8 cellular contexts compared by ENCODE assay signal in the genomic region with DNA sequence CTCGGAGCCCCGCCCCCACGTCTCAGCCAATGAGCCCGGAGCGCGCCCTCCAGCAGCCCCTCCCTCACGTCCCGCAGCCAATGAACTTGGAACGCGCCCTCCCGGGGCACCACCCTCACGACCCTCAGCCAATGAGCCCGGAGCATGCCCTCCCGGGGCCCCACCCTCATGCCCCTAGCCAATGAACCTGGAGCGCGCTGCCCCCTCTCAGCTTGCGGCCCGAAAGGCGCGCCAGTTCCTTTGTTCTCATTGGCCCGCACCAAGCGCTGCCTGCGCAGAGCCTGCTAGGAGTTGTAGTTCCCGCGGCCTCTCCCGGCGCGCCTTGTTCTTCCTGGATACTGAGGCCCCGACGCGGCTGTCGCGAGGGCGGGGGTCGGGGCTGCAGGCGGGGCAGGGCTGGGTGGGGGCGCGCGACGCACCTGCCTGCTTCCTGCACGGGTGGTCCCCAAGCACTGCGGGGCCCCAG. TPM values are rescaled to one million over a fixed set of nuclear protein-coding genes. Genes with fewer than 3 reads are reported as not detected.
DNase-seq lines count a peak whose midpoint lies in the region; ATAC-seq and TF ChIP-seq lines count a peak whose summit lies in the region.

Gene LRRC45, plus strand, starts transcription at position 325 of the 466 bp plus-strand sequence. CDS start 339 bp downstream, outside the sequence.

- TF ChIP-seq CTCF in left ventricle myocardium inferior (IDR thresholded peaks at IDR 0.05; ENCODE audit: borderline replicate concordance), result no peak
- TF ChIP-seq CTCF in upper lobe of right lung (IDR thresholded peaks at IDR 0.05), result no peak

- intact Hi-C loops in left ventricle myocardium inferior (cut with micrococcal nuclease) (no loop called here), posterior vena cava (cut with DNase I) (no loop called here), upper lobe of right lung (cut with DNase I) (no loop called here)

- H3K27ac ChIP-seq in left ventricle myocardium inferior (replicated peaks), result peak within 1 kb of the TSS; percentile 79
- H3K27ac ChIP-seq in upper lobe of right lung, result peak within 1 kb of the TSS; percentile 78

- H3K9me3 ChIP-seq in left ventricle myocardium inferior (replicated peaks) (no peaks in the 10 kb centered on the region), upper lobe of right lung (no peaks in the 10 kb centered on the region)

- peaks cover 5% of the 10 kb centered on the region for H3K36me3 Mint-ChIP-seq in T-helper 2 cell treated with Interferon-gamma antibody and Interleukin-4, amounts not matched to agents 5 μg/mL and 100 μg/mL, for 36 hours (ENCODE audit: low read depth)

- peak within 1 kb of the TSS; percentile 89 for H3K4me3 Mint-ChIP-seq in T-helper 2 cell treated with Interferon-gamma antibody and Interleukin-4, amounts not matched to agents 5 μg/mL and 100 μg/mL, for 36 hours

- ATAC-seq in GM18499 (IDR thresholded peaks at IDR 0.05; ENCODE audit: insufficient read depth, unreplicated experiment) (peak; percentile 58), HG02981 (IDR thresholded peaks at IDR 0.05; ENCODE audit: unreplicated experiment) (peak; percentile 81), upper lobe of right lung (peak; percentile 95)

- DNase-seq in NCI-H2029 (lab: John Stamatoyannopoulos, UW) (peak; percentile 97), anterior cingulate cortex (lab: John Stamatoyannopoulos, UW) (peak; percentile 95 to 100 (median 100)), left ventricle myocardium inferior (peak; percentile 100), posterior vena cava (ENCODE audit: low spot score) (peak; percentile 100), upper lobe of right lung (peak; percentile 100)
- DNase-seq in T-helper 2 cell treated with Interferon-gamma antibody and Interleukin-4, amounts not matched to agents 5 μg/mL and 100 μg/mL, for 36 hours (ENCODE audit: low spot score), result peak; percentile 100

- no peaks in the 10 kb centered on the region for H3K27me3 Mint-ChIP-seq in T-helper 2 cell treated with Interferon-gamma antibody and Interleukin-4, amounts not matched to agents 5 μg/mL and 100 μg/mL, for 36 hours (ENCODE audit: low read depth)

- H3K4me3 ChIP-seq in left ventricle myocardium inferior (peak within 1 kb of the TSS; percentile 97), upper lobe of right lung (peak within 1 kb of the TSS; percentile 98)

- no peaks in the 10 kb centered on the region for H3K9me3 Mint-ChIP-seq in T-helper 2 cell treated with Interferon-gamma antibody and Interleukin-4, amounts not matched to agents 5 μg/mL and 100 μg/mL, for 36 hours

- H3K27me3 ChIP-seq in left ventricle myocardium inferior (ENCODE audit: low read depth) (no peaks in the 10 kb centered on the region), upper lobe of right lung (no peaks in the 10 kb centered on the region)

- peaks cover 21% of the 10 kb centered on the region for H3K4me1 Mint-ChIP-seq in T-helper 2 cell treated with Interferon-gamma antibody and Interleukin-4, amounts not matched to agents 5 μg/mL and 100 μg/mL, for 36 hours (ENCODE audit: low read depth)

- H3K4me1 ChIP-seq in left ventricle myocardium inferior (peaks cover 37% of the 10 kb centered on the region), upper lobe of right lung (peaks cover 20% of the 10 kb centered on the region)

- H3K36me3 ChIP-seq in left ventricle myocardium inferior (no peaks in the 10 kb centered on the region), upper lobe of right lung (no peaks in the 10 kb centered on the region)

- peak within 1 kb of the TSS; percentile 45 for H3K27ac Mint-ChIP-seq in T-helper 2 cell treated with Interferon-gamma antibody and Interleukin-4, amounts not matched to agents 5 μg/mL and 100 μg/mL, for 36 hours

RNA-seq across cellular contexts. Expression of gene LRRC45, which starts in this region (rescaled TPM):
- 4.3 TPM for total RNA-seq in left ventricle myocardium inferior
- 1 to 10 TPM; 3.8 to 5.7 TPM for total RNA-seq in posterior vena cava
- total RNA-seq in upper lobe of right lung, result 12.2 TPM

Comparison
In these comparisons a context has a peak if more than half of its experiments do, and no peak if none do; other contexts are left out.
1. Peak in every context shown above with its lines: DNase-seq, ATAC-seq, H3K4me3 ChIP-seq and H3K27ac ChIP-seq.